11 cellular contexts compared by ENCODE assay signal in the genomic region with DNA sequence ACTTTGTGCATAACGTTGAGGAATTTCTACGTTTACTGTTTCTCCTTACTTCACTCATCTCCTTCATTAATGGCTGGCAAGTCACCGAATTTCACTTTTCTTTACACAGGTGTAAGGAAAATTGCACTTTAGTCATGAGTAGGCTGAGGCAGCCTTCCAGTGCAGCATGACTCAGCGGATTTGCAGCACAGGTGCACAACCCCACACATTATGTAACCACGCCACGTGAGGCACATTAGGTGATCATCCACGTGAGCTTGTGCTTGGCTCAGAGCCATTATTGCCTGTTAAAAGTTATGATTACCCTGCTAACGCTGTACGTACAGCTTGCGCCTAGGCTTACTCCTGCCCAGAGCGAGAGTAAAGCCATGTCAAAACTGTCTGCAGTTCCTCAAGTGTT.
DNase-seq lines count a peak whose midpoint lies in the region; ATAC-seq, FAIRE-seq and TF ChIP-seq lines count a peak whose summit lies in the region.
"Had no signal": no experiment of that assay in that cellular context is flagged by ENCODE, and none has a peak within 500 bp of the region (broad histone marks: within the 10 kb centered on the region; RNA-seq: fewer than 3 reads in every experiment).

No MANE protein-coding gene starts in this region.

- H3K4me3 ChIP-seq in HepG2 (replicated peaks in 1 of 3; ENCODE audit: insufficient read depth in 1 of 3, low read depth in 2 of 3, low read length in 3 of 3) (no peak overlapping the region), Karpas-422 (ENCODE audit: low read length) (no peak overlapping the region)
- H3K4me3 ChIP-seq: cardiac muscle cell had no signal

- no peak for TF ChIP-seq EP300 in HepG2 (IDR thresholded peaks at IDR 0.05; ENCODE audit: low read depth in 2 of 2, low read length in 2 of 2)
- no peak for TF ChIP-seq EP300 in HepG2 (CRISPR knock-in tag; IDR thresholded peaks at IDR 0.05; ENCODE audit: borderline replicate concordance)

- H3K4me3 Mint-ChIP-seq in Calu3 (ENCODE audit: low read depth, unreplicated experiment): no peak overlapping the region
- H3K4me3 Mint-ChIP-seq: activated CD4-positive, alpha-beta memory T cell treated with anti-CD3 and anti-CD28 coated beads for 36 hours; T-helper 1 cell treated with Interleukin-12 subunit alpha and Interleukin-12 subunit beta and Interleukin-4 antibody, amounts not matched to agents 30 μg/mL and 1 μg/mL, for 36 hours had no signal

- H3K36me3 ChIP-seq in HepG2 (replicated peaks in 1 of 2; ENCODE audit: control insufficient read depth in 1 of 2, insufficient read depth in 2 of 2, low read length in 2 of 2) (no peaks in the 10 kb centered on the region), Karpas-422 (ENCODE audit: insufficient read depth, low read length) (no peaks in the 10 kb centered on the region)
- H3K36me3 ChIP-seq: cardiac muscle cell had no signal

- no peaks in the 10 kb centered on the region for H3K79me2 ChIP-seq in HepG2 (ENCODE audit: insufficient read depth, low read length)
- no peaks in the 10 kb centered on the region for H3K79me2 ChIP-seq in Karpas-422 (ENCODE audit: low read length)

- WGBS in HepG2 (ENCODE audit: low lambda C conversion rate): 17% methylated on average over 11 of the region's 11 CpGs

- no peaks in the 10 kb centered on the region for H3K27me3 ChIP-seq in HepG2 (ENCODE audit: control insufficient read depth in 1 of 2, insufficient read depth in 2 of 2, low read length in 2 of 2)
- no peaks in the 10 kb centered on the region for H3K27me3 ChIP-seq in Karpas-422 (ENCODE audit: low read length)

- no peaks in the 10 kb centered on the region for H4K20me1 ChIP-seq in HepG2 (ENCODE audit: insufficient read depth, low read length)
- H4K20me1 ChIP-seq in Karpas-422 (ENCODE audit: insufficient read depth, low read depth, low read length): no peaks in the 10 kb centered on the region

- no peaks in the 10 kb centered on the region for H3K9me3 Mint-ChIP-seq in Calu3 (ENCODE audit: low read depth, unreplicated experiment)
- H3K9me3 Mint-ChIP-seq: T-helper 1 cell treated with Interleukin-12 subunit alpha and Interleukin-12 subunit beta and Interleukin-4 antibody, amounts not matched to agents 30 μg/mL and 1 μg/mL, for 36 hours had no signal

- no peak for TF ChIP-seq POLR2A in HepG2 (IDR thresholded peaks at IDR 0.05; ENCODE audit: insufficient read depth in 1 of 2, low read depth in 2 of 2, low read length in 2 of 2)

- TF ChIP-seq RAD21 in HepG2 (CRISPR knock-in tag; IDR thresholded peaks at IDR 0.05): no peak

- intact Hi-C loops in Calu3 (cut with micrococcal nuclease; ENCODE audit: unreplicated experiment): no loop called here
- intact Hi-C loops in HepG2 (cut with micrococcal nuclease; ENCODE audit: unreplicated experiment): no loop called here

- no TSS peak for BruUV-seq in Calu3 (replicated peaks; lab: Mats Ljungman, UMichigan)
- BruUV-seq in HepG2 (replicated peaks; lab: Mats Ljungman, UMichigan): no TSS peak

- H3K4me1 Mint-ChIP-seq in Calu3 (ENCODE audit: low read depth, unreplicated experiment): no peaks in the 10 kb centered on the region

- H3K4me2 ChIP-seq in HepG2 (ENCODE audit: low read depth, low read length): no peak overlapping the region
- no peak overlapping the region for H3K4me2 ChIP-seq in Karpas-422 (ENCODE audit: low read depth, low read length, poor library complexity, severe bottlenecking)

- H3K27ac ChIP-seq in HepG2 (ENCODE audit: extremely low read length, insufficient read depth, low read length): no peak overlapping the region
- no peak overlapping the region for H3K27ac ChIP-seq in Karpas-422 (ENCODE audit: low read length)
- H3K27ac ChIP-seq: cardiac muscle cell had no signal

- no peaks in the 10 kb centered on the region for H3K27me3 Mint-ChIP-seq in Calu3 (ENCODE audit: unreplicated experiment)
- H3K27me3 Mint-ChIP-seq: activated CD4-positive, alpha-beta memory T cell treated with anti-CD3 and anti-CD28 coated beads for 36 hours had no signal

- FAIRE-seq in HepG2 (lab: Jason Lieb, UNC): no peak

- H2AFZ ChIP-seq in HepG2 (ENCODE audit: low read length): no peak overlapping the region
- no peak overlapping the region for H2AFZ ChIP-seq in Karpas-422 (ENCODE audit: low read length)

- POLR2A ChIA-PET in HepG2 (lab: Yijun Ruan, JAX): no interaction called here

- in situ Hi-C loops in HepG2 (cut with HindIII; ENCODE audit: extremely low pct_ligation_motif_present, low pct_unique_long_range_greater_than_20kb): no loop called here

- H3K9me3 ChIP-seq in HepG2 (ENCODE audit: low read length) (no peaks in the 10 kb centered on the region), Karpas-422 (ENCODE audit: low read length) (no peaks in the 10 kb centered on the region)

- H3K4me1 ChIP-seq in HepG2 (ENCODE audit: insufficient read depth, low read length) (no peaks in the 10 kb centered on the region), Karpas-422 (ENCODE audit: low read length) (no peaks in the 10 kb centered on the region)

- H3K9ac ChIP-seq in HepG2 (ENCODE audit: insufficient read depth, low read depth, low read length): no peak overlapping the region
- no peak overlapping the region for H3K9ac ChIP-seq in Karpas-422 (ENCODE audit: low read length)

- TF ChIP-seq CTCF in Calu3 (IDR thresholded peaks at IDR 0.05; ENCODE audit: unreplicated experiment) (no peak), HepG2 (CRISPR knock-in tag; IDR thresholded peaks at IDR 0.05) (no peak)

- CTCF ChIA-PET in Calu3 (lab: Charles Lee): no interaction called here
- CTCF ChIA-PET in HepG2 (lab: Yijun Ruan, JAX; ENCODE audit: low intra/inter-chr PET ratio, low total read pairs): no interaction called here

- no peaks in the 10 kb centered on the region for H3K36me3 Mint-ChIP-seq in Calu3 (ENCODE audit: insufficient read depth, unreplicated experiment)
- H3K36me3 Mint-ChIP-seq: activated CD4-positive, alpha-beta memory T cell treated with anti-CD3 and anti-CD28 coated beads for 36 hours had no signal

- DNase-seq in Calu3 (peak; percentile 41), NCI-H1436 treated with DMSO at 0.1 percent for 48 hours (lab: John Stamatoyannopoulos, UW) (peak; percentile 98), RPMI8226 (peak; percentile 81), HepG2 (ENCODE audit: low spot score) (peak; percentile 4), Karpas-422 (no peak), ecto neural progenitor cell (ENCODE audit: low spot score) (no peak), SIG-M5 treated with dmso at 0.1 percent for 504 hours (lab: John Stamatoyannopoulos, UW; ENCODE audit: unreplicated experiment) (no peak)
- DNase-seq: activated CD4-positive, alpha-beta memory T cell treated with anti-CD3 and anti-CD28 coated beads for 36 hours had no signal

- no peaks in the 10 kb centered on the region for H3K9me2 ChIP-seq in Karpas-422 (replicated peaks; ENCODE audit: insufficient read depth, low read length)

- H3K27ac Mint-ChIP-seq in Calu3 (ENCODE audit: unreplicated experiment): no peak overlapping the region
- H3K27ac Mint-ChIP-seq: activated CD4-positive, alpha-beta memory T cell treated with anti-CD3 and anti-CD28 coated beads for 36 hours; T-helper 1 cell treated with Interleukin-12 subunit alpha and Interleukin-12 subunit beta and Interleukin-4 antibody, amounts not matched to agents 30 μg/mL and 1 μg/mL, for 36 hours had no signal

- ATAC-seq in HepG2: no peak
- no peak for ATAC-seq in GM18498 (IDR thresholded peaks at IDR 0.05; ENCODE audit: unreplicated experiment)

TF ChIP-seq in HepG2, 621 proteins besides CTCF, POLR2A, EP300 and RAD21 (continues in another document):
- TF ChIP-seq ADNP (CRISPR knock-in tag; IDR thresholded peaks at IDR 0.05): no peak
- TF ChIP-seq MED8 (CRISPR knock-in tag; IDR thresholded peaks at IDR 0.05; ENCODE audit: insufficient replicate concordance): no peak
- TF ChIP-seq ZNF766 (CRISPR knock-in tag; IDR thresholded peaks at IDR 0.05; ENCODE audit: borderline replicate concordance): no peak
- TF ChIP-seq ZNF496 (CRISPR knock-in tag; IDR thresholded peaks at IDR 0.05; ENCODE audit: insufficient replicate concordance): no peak
- TF ChIP-seq TRAFD1 (CRISPR knock-in tag; IDR thresholded peaks at IDR 0.05; ENCODE audit: borderline replicate concordance): no peak
- no peak for TF ChIP-seq HNF4G (IDR thresholded peaks at IDR 0.05; ENCODE audit: borderline replicate concordance, low read depth, low read length)
- no peak for TF ChIP-seq HNF4G (CRISPR knock-in tag; IDR thresholded peaks at IDR 0.05; ENCODE audit: borderline replicate concordance, low read depth)

Comparison
In these comparisons a context has a peak if more than half of its experiments do, and no peak if none do; other contexts are left out.
1. DNase-seq: peak in Calu3 (single experiment), NCI-H1436 treated with DMSO at 0.1 percent for 48 hours (single experiment), RPMI8226 (single experiment) and HepG2 (single experiment); none in Karpas-422 (single experiment), ecto neural progenitor cell (single experiment) and SIG-M5 treated with dmso at 0.1 percent for 504 hours (single experiment).